Comparison of ENCODE assay signal across 14 cellular contexts in genomic region chr2:84640386-84640785, GRCh38.
DNase-seq lines count a peak whose midpoint lies in the region.
"Had no signal": no experiment of that assay in that cellular context is flagged by ENCODE, and none has a peak within 500 bp of the region (broad histone marks: within the 10 kb centered on the region; RNA-seq: fewer than 3 reads in every experiment).

No MANE protein-coding gene starts in this region.

- DNase-seq in DMS53 (lab: John Stamatoyannopoulos, UW) (peak; percentile 16), DMS53 treated with DMSO at 0.1 percent for 48 hours (lab: John Stamatoyannopoulos, UW; ENCODE audit: unreplicated experiment) (no peak), glomerular visceral epithelial cell (ENCODE audit: extremely low spot score) (peak; percentile 82), left kidney (ENCODE audit: low read depth, low spot score) (peak; percentile 56), retina (peak; percentile 4), DMS153 (lab: John Stamatoyannopoulos, UW) (no peak), HuH-7.5 (ENCODE audit: low spot score) (no peak)
- DNase-seq in activated effector memory CD4-positive, alpha-beta T cell treated with anti-CD3 and anti-CD28 coated beads, Interleukin-2, amount 50 U/mL, for 16 hours = no peak
- DNase-seq: AML-193; Caco-2; CD8-positive, alpha-beta memory T cell; DMS79 treated with DMSO at 0.1 percent for 48 hours; EL; GDM1 had no signal

Comparison
In these comparisons a context has a peak if more than half of its experiments do, and no peak if none do; other contexts are left out.
1. DNase-seq: peak in DMS53 (single experiment), glomerular visceral epithelial cell (single experiment), left kidney (single experiment) and retina (single experiment); none in DMS53 treated with DMSO at 0.1 percent for 48 hours (single experiment), DMS153 (single experiment), HuH-7.5 (single experiment) and activated effector memory CD4-positive, alpha-beta T cell treated with anti-CD3 and anti-CD28 coated beads, Interleukin-2, amount 50 U/mL, for 16 hours (single experiment).